9 cellular contexts compared by ENCODE assay signal in the genomic region with DNA sequence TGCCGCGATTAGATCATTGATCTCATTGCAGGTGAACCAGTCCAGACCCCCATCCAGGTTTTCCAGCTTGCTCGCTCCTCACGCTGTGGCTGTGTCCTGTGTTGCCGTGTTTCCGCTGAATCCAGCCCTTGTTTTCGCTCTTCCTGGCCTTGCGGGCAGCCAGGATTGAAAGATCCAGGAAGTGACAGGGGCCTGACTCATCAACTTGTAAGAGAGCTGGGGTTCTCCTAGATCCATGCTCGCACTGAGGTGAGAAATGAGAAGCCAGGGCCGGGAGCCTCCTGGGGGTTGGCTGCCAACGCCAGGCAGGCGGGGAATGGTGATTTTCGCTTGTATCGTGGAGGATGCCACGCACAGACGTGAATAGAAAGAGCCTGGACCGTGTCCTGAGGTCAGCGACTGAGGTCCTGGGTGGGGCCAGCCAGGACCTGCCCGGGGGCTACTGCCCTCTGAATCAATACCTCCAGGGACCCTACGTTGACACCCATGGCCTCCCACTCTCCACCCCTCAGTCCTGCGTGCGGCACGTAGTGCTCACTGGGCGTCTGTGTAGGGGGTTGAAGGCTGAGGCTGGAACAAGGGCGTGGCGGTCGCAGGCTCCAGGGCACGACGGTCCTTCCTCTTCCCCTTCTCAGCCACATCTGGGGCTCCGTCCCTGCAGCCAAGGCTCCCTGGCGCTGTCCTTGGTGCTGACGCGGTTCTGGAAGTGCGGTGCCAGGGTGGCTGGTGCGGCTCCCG. TPM values are rescaled to one million over a fixed set of nuclear protein-coding genes. Genes with fewer than 3 reads are reported as not detected.
A peak's percentile ranks its signal among the peaks of the same experiment; 100 is the strongest.
DNase-seq lines count a peak whose midpoint lies in the region; ATAC-seq and TF ChIP-seq lines count a peak whose summit lies in the region.
"Had no signal": no experiment of that assay in that cellular context is flagged by ENCODE, and none has a peak within 500 bp of the region (broad histone marks: within the 10 kb centered on the region; RNA-seq: fewer than 3 reads in every experiment).

No MANE protein-coding gene starts in this region.

- no peak for TF ChIP-seq EP300 in transverse colon (IDR thresholded peaks at IDR 0.05; ENCODE audit: low read depth)

- H3K27me3 ChIP-seq in Loucy (ENCODE audit: insufficient read depth, low read length, poor library complexity, severe bottlenecking) (no peaks in the 10 kb centered on the region), adipocyte (replicated peaks; ENCODE audit: control insufficient read depth, insufficient read depth, low read length) (no peaks in the 10 kb centered on the region), transverse colon (peaks cover 6% of the 10 kb centered on the region)

- H3K4me3 ChIP-seq in Loucy (ENCODE audit: low read length, poor library complexity, severe bottlenecking) (peak overlapping the region; percentile 67), adipocyte (ENCODE audit: low read length) (peak overlapping the region; percentile 91), transverse colon (peak overlapping the region; percentile 3 to 53 (median 34))

- TF ChIP-seq POLR2A in transverse colon (IDR thresholded peaks at IDR 0.05) = peak; percentile 34

- no peak overlapping the region for H2AFZ ChIP-seq in Loucy (ENCODE audit: low read length)

- H3K27me3 Mint-ChIP-seq in glutamatergic neuron (ENCODE audit: unreplicated experiment) = peaks cover 12% of the 10 kb centered on the region

- intact Hi-C loops in transverse colon (cut with DNase I; ENCODE audit: low total_unique reads) = no loop called here

- H3K4me2 ChIP-seq in Loucy (ENCODE audit: low read depth, low read length, poor library complexity, severe bottlenecking) = peak overlapping the region; percentile 73

- H3K79me2 ChIP-seq in Loucy (ENCODE audit: insufficient read depth, low read length) = no peaks in the 10 kb centered on the region

- no peak for ATAC-seq in HG03280 (IDR thresholded peaks at IDR 0.05; ENCODE audit: unreplicated experiment)

- H3K4me1 ChIP-seq in Loucy (ENCODE audit: insufficient read depth, low read length, poor library complexity, severe bottlenecking) (peaks cover 3% of the 10 kb centered on the region), adipocyte (ENCODE audit: control insufficient read depth, insufficient read depth, low read length) (peaks cover 8% of the 10 kb centered on the region), transverse colon (peaks cover 0 to 15% (median 9%) of the 10 kb centered on the region in 4 donors)

- TF ChIP-seq CTCF in Loucy (conservative IDR thresholded peaks at IDR 0.05; ENCODE audit: low read length) (no peak), RWPE1 (conservative IDR thresholded peaks at IDR 0.05; ENCODE audit: low read depth) (no peak), glutamatergic neuron (IDR thresholded peaks at IDR 0.05; ENCODE audit: partially characterized antibody, unreplicated experiment) (no peak), transverse colon (IDR thresholded peaks at IDR 0.05) (no peak)

- POLR2A ChIA-PET in RWPE1 (lab: Yijun Ruan, JAX; ENCODE audit: low non-redundant PET) = interaction anchor here (0.6 to 1.1 kb wide), 2 partner anchors 43 to 59 kb away, joined by 3 to 5 read pairs; partner anchors contain the start of genes PPP6R1 and TNNI3

- H3K27ac Mint-ChIP-seq in glutamatergic neuron (ENCODE audit: unreplicated experiment) = peak overlapping the region; percentile 99

- H3K4me1 Mint-ChIP-seq in glutamatergic neuron (ENCODE audit: low read depth, unreplicated experiment) = peaks cover 1% of the 10 kb centered on the region

- 5% methylated on average over 32 of the region's 36 CpGs; no CpG with 5 or more reads in 1 of the 2 donors for WGBS in transverse colon (ENCODE audit: low coverage in 1 of 2), 2 donors

- H4K20me1 ChIP-seq in Loucy (ENCODE audit: insufficient read depth, low read length, poor library complexity, severe bottlenecking) = peaks cover 5% of the 10 kb centered on the region

- peak overlapping the region; percentile 96 for H3K4me3 Mint-ChIP-seq in glutamatergic neuron (ENCODE audit: unreplicated experiment)

- no peaks in the 10 kb centered on the region for H3K36me3 ChIP-seq in Loucy (ENCODE audit: insufficient read depth, low read length)
- H3K36me3 ChIP-seq in adipocyte (ENCODE audit: control insufficient read depth, insufficient read depth, low read length, severe bottlenecking) = no peaks in the 10 kb centered on the region
- no peaks in the 10 kb centered on the region for H3K36me3 ChIP-seq in transverse colon

- no peaks in the 10 kb centered on the region; the same call in 1 of the 2 replicates for H3K9me3 ChIP-seq in Loucy (ENCODE audit: insufficient read depth, low read depth, low read length)
- H3K9me3 ChIP-seq in adipocyte (ENCODE audit: control insufficient read depth, low read length) = peaks cover 8% of the 10 kb centered on the region
- peaks cover 3 to 7% of the 10 kb centered on the region in 2 donors for H3K9me3 ChIP-seq in transverse colon

- peak; percentile 96 for DNase-seq in DMS 273 (lab: John Stamatoyannopoulos, UW; ENCODE audit: unreplicated experiment)
- peak; percentile 98 for DNase-seq in RWPE1 (ENCODE audit: low spot score)
- DNase-seq in adipocyte (ENCODE audit: low read depth) = peak; percentile 95
- peak; percentile 88 for DNase-seq in glutamatergic neuron
- DNase-seq in nucleus accumbens (lab: John Stamatoyannopoulos, UW) = peak in 54 of 56 donors; percentile 2 to 91 (median 69)
- DNase-seq in transverse colon = peak; percentile 86

- H3F3A ChIP-seq in Loucy (ENCODE audit: low read depth) = no peaks in the 10 kb centered on the region

- no peaks in the 10 kb centered on the region for H3K9me2 ChIP-seq in Loucy (replicated peaks; ENCODE audit: low read depth, low read length)

- in situ Hi-C loops in transverse colon (cut with MboI; ENCODE audit: low pct_ligation_motif_present in 1 of 4, low pct_unique_long_range_greater_than_20kb in 1 of 4, low sequenced_read_pairs in 3 of 4) = no loop called here

- H3K9me3 Mint-ChIP-seq in glutamatergic neuron (ENCODE audit: unreplicated experiment) = peaks cover 16% of the 10 kb centered on the region

- H3K9ac ChIP-seq in Loucy (ENCODE audit: low read depth, low read length, poor library complexity, severe bottlenecking) (no peak overlapping the region), adipocyte (ENCODE audit: low read length) (peak overlapping the region; percentile 88)

- CTCF ChIA-PET in RWPE1 (lab: Yijun Ruan, JAX) = no interaction called here

- peaks cover 25% of the 10 kb centered on the region for H3K36me3 Mint-ChIP-seq in glutamatergic neuron (ENCODE audit: unreplicated experiment)

- peak overlapping the region; percentile 97 for H3K27ac ChIP-seq in RWPE1
- H3K27ac ChIP-seq in transverse colon = peak overlapping the region; percentile 70 to 81 (median 79)

RNA-seq across cellular contexts. Expression of gene PTPRH, which starts 7.3 kb away (rescaled TPM):
- total RNA-seq in glutamatergic neuron (ENCODE audit: unreplicated experiment) (7.4 TPM), transverse colon (100 to 1,000 TPM in 2 of 4 donors, 10 to 100 TPM in 2; 31.2 to 176 (median 102) TPM)
- total RNA-seq: activated CD8-positive, alpha-beta memory T cell treated with anti-CD3 and anti-CD28 coated beads for 36 hours had no signal

RNA-seq across cellular contexts. Expression of gene TMEM86B, which starts 11.9 kb away (rescaled TPM):
- total RNA-seq in glutamatergic neuron (ENCODE audit: unreplicated experiment) = 7.6 TPM
- 10 to 100 TPM in 1 of 4 donors, 1 to 10 TPM in 3; 2.0 to 40.8 (median 4.4) TPM for total RNA-seq in transverse colon

RNA-seq across cellular contexts. Expression of gene SYT5, which starts 36.5 kb away (rescaled TPM):
- 23.7 TPM for total RNA-seq in glutamatergic neuron (ENCODE audit: unreplicated experiment)
- 1 to 10 TPM in 1 of 4 donors, under 1 TPM in 2, not detected in 1; 0.48 to 9.6 (median 0.96) TPM for total RNA-seq in transverse colon
- total RNA-seq: activated CD8-positive, alpha-beta memory T cell treated with anti-CD3 and anti-CD28 coated beads for 36 hours had no signal

RNA-seq across cellular contexts. Expression of gene PPP6R1, which starts 42.2 kb away (rescaled TPM):
- total RNA-seq in glutamatergic neuron (ENCODE audit: unreplicated experiment) = 82.3 TPM
- total RNA-seq in transverse colon = 10 to 100 TPM; 51.3 to 91.5 (median 60.7) TPM

RNA-seq across cellular contexts. Expression of gene DNAAF3, which starts 50.2 kb away (rescaled TPM):
- total RNA-seq in glutamatergic neuron (ENCODE audit: unreplicated experiment) (2.4 TPM), transverse colon (under 1 TPM in 2 of 4 donors, not detected in 2; 0.40 to 0.41 TPM)
- total RNA-seq: activated CD8-positive, alpha-beta memory T cell treated with anti-CD3 and anti-CD28 coated beads for 36 hours had no signal

Comparison
In these comparisons a context has a peak if more than half of its experiments do, and no peak if none do; other contexts are left out.
1. H3K4me3 ChIP-seq: peak in every context shown above with its lines; median percentile 91 in adipocyte; 67 in Loucy; 34 in transverse colon.